Comparison of ENCODE assay signal across 11 cellular contexts in the genomic region with DNA sequence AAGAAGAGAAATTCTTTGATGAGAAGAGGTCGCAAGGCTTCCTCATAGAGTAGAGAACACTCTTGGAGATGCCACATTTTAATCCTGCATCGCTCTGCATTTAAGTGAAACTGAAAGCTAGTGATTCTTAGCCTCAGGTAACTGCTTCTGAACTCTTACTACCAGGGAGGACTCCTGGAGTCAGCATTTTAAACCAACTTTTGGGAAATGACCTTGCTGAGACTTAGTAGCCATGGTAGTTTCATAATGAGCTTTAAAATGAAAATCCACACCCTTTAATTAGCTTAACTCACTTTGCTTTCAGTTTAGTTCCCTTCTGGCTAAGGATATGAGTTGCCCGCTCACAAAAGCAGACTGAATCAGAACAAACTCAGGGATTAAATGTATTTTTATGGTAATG.
DNase-seq lines count a peak whose midpoint lies in the region; ATAC-seq, FAIRE-seq and TF ChIP-seq lines count a peak whose summit lies in the region.
"Had no signal": no experiment of that assay in that cellular context is flagged by ENCODE, and none has a peak within 500 bp of the region (broad histone marks: within the 10 kb centered on the region; RNA-seq: fewer than 3 reads in every experiment).

No MANE protein-coding gene starts in this region.

- H3K36me3 Mint-ChIP-seq in T-cell (peaks cover 10% of the 10 kb centered on the region), progenitor cell of endocrine pancreas (ENCODE audit: insufficient read depth) (peaks cover 3% of the 10 kb centered on the region)

- FAIRE-seq in RCC 7860 (lab: Jason Lieb, UNC), result no peak
- FAIRE-seq: bronchial epithelial cell had no signal

- H3K9me3 Mint-ChIP-seq in T-cell (peaks cover 0 to 2% (median 0%) of the 10 kb centered on the region in 3 donors), progenitor cell of endocrine pancreas (ENCODE audit: low read depth) (no peaks in the 10 kb centered on the region)

- peak overlapping the region; percentile 52 for H3K27ac ChIP-seq in A673 (ENCODE audit: low read depth, low read length, poor library complexity, severe bottlenecking)
- H3K27ac ChIP-seq in iPS-20b (ENCODE audit: low read length), result peak overlapping the region; percentile 12

- peak overlapping the region; percentile 10 for H3K4me3 ChIP-seq in A673 (ENCODE audit: low read depth, low read length, poor library complexity, severe bottlenecking)
- no peak overlapping the region for H3K4me3 ChIP-seq in iPS-20b (ENCODE audit: low read length)

- H3K27me3 ChIP-seq in A673 (replicated peaks; ENCODE audit: insufficient read depth, low read depth, low read length, poor library complexity) (no peaks in the 10 kb centered on the region), iPS-20b (ENCODE audit: insufficient read depth, low read length) (no peaks in the 10 kb centered on the region)

- H3K36me3 ChIP-seq in A673 (ENCODE audit: insufficient read depth, low read length, poor library complexity, severe bottlenecking) (no peaks in the 10 kb centered on the region), iPS-20b (ENCODE audit: insufficient read depth, low read depth, low read length) (no peaks in the 10 kb centered on the region)

- H3K4me1 ChIP-seq in A673 (ENCODE audit: insufficient read depth, low read length, poor library complexity, severe bottlenecking), result peaks cover 25% of the 10 kb centered on the region
- peaks cover 8% of the 10 kb centered on the region; the same call in 1 of the 2 replicates for H3K4me1 ChIP-seq in iPS-20b (ENCODE audit: insufficient read depth, low read length)

- H3K4me1 Mint-ChIP-seq in T-cell (peaks cover 23 to 49% (median 42%) of the 10 kb centered on the region in 3 donors), progenitor cell of endocrine pancreas (ENCODE audit: low read depth) (peaks cover 8% of the 10 kb centered on the region)

- H3K27ac Mint-ChIP-seq in T-cell (peak overlapping the region; percentile 48 to 49), progenitor cell of endocrine pancreas (no peak overlapping the region)

- peak; percentile 73 for ATAC-seq in GM21390 (IDR thresholded peaks at IDR 0.05; ENCODE audit: unreplicated experiment)
- ATAC-seq in T-cell (replicated peaks in 1 of 4), result peak in 3 of 4 experiments; percentile 38 to 67 (median 58)
- no peak for ATAC-seq in GM21447 (IDR thresholded peaks at IDR 0.05; ENCODE audit: unreplicated experiment)

- CTCF ChIA-PET in A673 (lab: Charles Lee) (no interaction called here), T-cell (lab: Charles Lee) (interaction anchor here (0.6 to 0.8 kb wide), 4 partner anchors 25 to 502 kb away, joined by 3 to 4 read pairs (median 3); no protein-coding TSS in a partner anchor)

- H3K27me3 Mint-ChIP-seq in T-cell (no peaks in the 10 kb centered on the region), progenitor cell of endocrine pancreas (no peaks in the 10 kb centered on the region)

- DNase-seq in A673 (ENCODE audit: low spot score) (peak; percentile 18), T-cell (no peak), RCC 7860 (ENCODE audit: low spot score) (no peak), retina (no peak), progenitor cell of endocrine pancreas (ENCODE audit: low spot score, unreplicated experiment) (no peak)
- DNase-seq: midbrain, NCI-H1092 had no signal

- BruUV-seq in A673 (replicated peaks; lab: Mats Ljungman, UMichigan), result no TSS peak

- H3K9me3 ChIP-seq in A673 (ENCODE audit: low read depth, low read length, poor library complexity, severe bottlenecking) (no peaks in the 10 kb centered on the region), iPS-20b (ENCODE audit: insufficient read depth, low read depth, low read length) (no peaks in the 10 kb centered on the region; the same call in 1 of the 2 replicates)

- intact Hi-C loops in A673 (cut with micrococcal nuclease; ENCODE audit: unreplicated experiment), result no loop called here

- peak overlapping the region; percentile 10; the same call in 1 of the 2 replicates for H3K9ac ChIP-seq in iPS-20b (ENCODE audit: low read depth, low read length)

- H3K4me3 Mint-ChIP-seq in T-cell (peak overlapping the region in 2 of 3 donors; percentile 33 to 62), progenitor cell of endocrine pancreas (ENCODE audit: low read depth) (no peak overlapping the region)

- POLR2A ChIA-PET in A673 (lab: Charles Lee; ENCODE audit: low non-redundant PET), result no interaction called here
- POLR2A ChIA-PET in T-cell (lab: Charles Lee), result interaction anchor here (0.6 to 1.1 kb wide), 2 partner anchors 69 to 70 kb away, joined by 3 read pairs; no protein-coding TSS in a partner anchor

- no peak for TF ChIP-seq CTCF in A673 (conservative IDR thresholded peaks at IDR 0.05; ENCODE audit: low read depth, low read length)
- no peak for TF ChIP-seq CTCF in progenitor cell of endocrine pancreas (IDR thresholded peaks at IDR 0.05; ENCODE audit: unreplicated experiment)
